11 cellular contexts compared by ENCODE assay signal in genomic region chr13:59340581-59340980, GRCh38.
"Had no signal": no experiment of that assay in that cellular context is flagged by ENCODE, and none has a peak within 500 bp of the region (broad histone marks: within the 10 kb centered on the region; RNA-seq: fewer than 3 reads in every experiment).

No MANE protein-coding gene starts in this region.

- H3K27ac Mint-ChIP-seq: GM23338, H9, HFFc6 had no signal

- H3K4me1 ChIP-seq: HAP-1 had no signal

- DNase-seq: GM23248, GOT3, H7, H9, HCEC 1CT, HFFc6 had no signal

- H2AFZ ChIP-seq: GM23248, GM23338 had no signal

- H3K4me1 Mint-ChIP-seq: GM23338 had no signal

- H3K9me3 ChIP-seq: HAP-1 had no signal

- H3K4me3 Mint-ChIP-seq: GM23338, H9, HFFc6 had no signal

- ATAC-seq: GM23338, HCT116 had no signal

- H3K36me3 ChIP-seq: HAP-1 had no signal

- H3K9ac ChIP-seq: GM23248 had no signal

- H3K4me3 ChIP-seq: GM23248, GM23338, HAP-1 had no signal

- FAIRE-seq: H1, H54 had no signal

- H3K9me3 Mint-ChIP-seq: GM23338, H9, HFFc6 had no signal

- H3K27ac ChIP-seq: GM23248 had no signal

- H3K4me2 ChIP-seq: GM23338 had no signal
